Comparison of ENCODE assay signal across 23 cellular contexts in genomic region chr3:59782664-59783063, GRCh38.
"Had no signal": no experiment of that assay in that cellular context is flagged by ENCODE, and none has a peak within 500 bp of the region (broad histone marks: within the 10 kb centered on the region; RNA-seq: fewer than 3 reads in every experiment).

No MANE protein-coding gene starts in this region.

- H3K9me3 ChIP-seq: colonic mucosa, heart left ventricle, mucosa of descending colon, neutrophil, psoas muscle, right lobe of liver, stomach, thoracic aorta, transverse colon had no signal

- H3K4me3 ChIP-seq: colonic mucosa, heart left ventricle, lung, mucosa of descending colon, psoas muscle, right lobe of liver, stomach, thoracic aorta, transverse colon had no signal

- H3K27ac ChIP-seq: colonic mucosa, heart left ventricle, neutrophil, psoas muscle, right lobe of liver, stomach, thoracic aorta, transverse colon had no signal

- FAIRE-seq: endothelial cell of umbilical vein, frontal cortex had no signal

- H3K27me3 ChIP-seq: colonic mucosa, heart left ventricle, neutrophil, right lobe of liver, stomach, transverse colon had no signal

- ATAC-seq: heart left ventricle; left colon; left ventricle myocardium superior; mucosa of descending colon; naive thymus-derived CD8-positive, alpha-beta T cell; psoas muscle; right lobe of liver had no signal

- H3K36me3 ChIP-seq: colonic mucosa, heart left ventricle, neutrophil, right lobe of liver, stomach, thoracic aorta, transverse colon had no signal

- H3K4me1 ChIP-seq: colonic mucosa, heart left ventricle, psoas muscle, right lobe of liver, stomach, transverse colon had no signal

- DNase-seq: colonic mucosa; effector CD4-positive, alpha-beta T cell; endodermal cell; erythroblast; heart left ventricle; hippocampal formation; left colon; left ventricle myocardium superior; mucosa of descending colon; naive thymus-derived CD8-positive, alpha-beta T cell; psoas muscle; retina; right lobe of liver; stimulated activated CD4-positive, alpha-beta T cell treated with anti-CD3 and anti-CD28 coated beads, Interleukin-2, amount 100 ng/mL, for 24 hours; stimulated activated naive CD4-positive, alpha-beta T cell; stomach; substantia nigra; transverse colon had no signal
